Comparison of ENCODE assay signal across 1 cellular context in genomic region chr7:76397409-76398183, GRCh38.
TF ChIP-seq lines count a peak whose summit lies in the region.

No MANE protein-coding gene starts in this region.

TF ChIP-seq in HepG2, 621 proteins besides CTCF, POLR2A, EP300 and RAD21 (continued from another document):
- TF ChIP-seq CSRNP2 (CRISPR knock-in tag; conservative IDR thresholded peaks at IDR 0.05; ENCODE audit: low read depth): no peak
- no peak for TF ChIP-seq ERF (CRISPR knock-in tag; IDR thresholded peaks at IDR 0.05)
- TF ChIP-seq AFF4 (CRISPR knock-in tag; IDR thresholded peaks at IDR 0.05): no peak
- TF ChIP-seq ZNF616 (CRISPR knock-in tag; IDR thresholded peaks at IDR 0.05; ENCODE audit: low read depth): no peak
